17 cellular contexts compared by ENCODE assay signal in genomic region chr9:4147476-4148214, GRCh38.
DNase-seq lines count a peak whose midpoint lies in the region; ATAC-seq and TF ChIP-seq lines count a peak whose summit lies in the region.
"Had no signal": no experiment of that assay in that cellular context is flagged by ENCODE, and none has a peak within 500 bp of the region (broad histone marks: within the 10 kb centered on the region; RNA-seq: fewer than 3 reads in every experiment).

No MANE protein-coding gene starts in this region.

- peak overlapping the region; percentile 96 for H3K27ac Mint-ChIP-seq in progenitor cell of endocrine pancreas
- no peak overlapping the region for H3K27ac Mint-ChIP-seq in natural killer cell treated with Interleukin-12 subunit alpha and Interleukin-12 subunit beta and Interleukin-15 and Interleukin-18, amount 100 ng/mL, for 72 hours
- H3K27ac Mint-ChIP-seq: activated T-cell treated with anti-CD3 and anti-CD28 coated beads, Interleukin-2, amount 50 U/mL, for 24 hours; memory B cell; T-helper 17 cell had no signal

- peaks cover 2% of the 10 kb centered on the region for H3K36me3 Mint-ChIP-seq in progenitor cell of endocrine pancreas (ENCODE audit: insufficient read depth)
- H3K36me3 Mint-ChIP-seq in natural killer cell treated with Interleukin-12 subunit alpha and Interleukin-12 subunit beta and Interleukin-15 and Interleukin-18, amount 100 ng/mL, for 72 hours, result no peaks in the 10 kb centered on the region
- H3K36me3 Mint-ChIP-seq: memory B cell had no signal

- peak overlapping the region; percentile 15; the same call in 1 of the 2 replicates for H3K27ac ChIP-seq in VCaP
- H3K27ac ChIP-seq: BLaER1 treated with 17β-estradiol and CSF1 and Interleukin-3, amounts not matched to agents 10 nM and 100 nM; heart right ventricle; RWPE1 had no signal

- peaks cover 79% of the 10 kb centered on the region for H3K4me1 Mint-ChIP-seq in progenitor cell of endocrine pancreas (ENCODE audit: low read depth)
- H3K4me1 Mint-ChIP-seq in natural killer cell treated with Interleukin-12 subunit alpha and Interleukin-12 subunit beta and Interleukin-15 and Interleukin-18, amount 100 ng/mL, for 72 hours (ENCODE audit: low read depth in 2 of 2), result no peaks in the 10 kb centered on the region
- H3K4me1 Mint-ChIP-seq: T-helper 17 cell had no signal

- H3K4me3 Mint-ChIP-seq in progenitor cell of endocrine pancreas (ENCODE audit: low read depth), result peak overlapping the region; percentile 51
- H3K4me3 Mint-ChIP-seq in natural killer cell treated with Interleukin-12 subunit alpha and Interleukin-12 subunit beta and Interleukin-15 and Interleukin-18, amount 100 ng/mL, for 72 hours, result no peak overlapping the region
- H3K4me3 Mint-ChIP-seq: activated T-cell treated with anti-CD3 and anti-CD28 coated beads, Interleukin-2, amount 50 U/mL, for 24 hours; memory B cell; T-helper 17 cell had no signal

- TF ChIP-seq CTCF in VCaP (conservative IDR thresholded peaks at IDR 0.05) (no peak), progenitor cell of endocrine pancreas (IDR thresholded peaks at IDR 0.05; ENCODE audit: unreplicated experiment) (no peak)

- ATAC-seq in GM21526 (IDR thresholded peaks at IDR 0.05; ENCODE audit: low FRiP score, unreplicated experiment), result no peak
- no peak for ATAC-seq in natural killer cell treated with Interleukin-12 subunit alpha and Interleukin-12 subunit beta and Interleukin-15 and Interleukin-18, amount 100 ng/mL, for 72 hours
- no peak for ATAC-seq in HG02885 (IDR thresholded peaks at IDR 0.05; ENCODE audit: poor library complexity, unreplicated experiment)
- ATAC-seq: T-helper 17 cell had no signal

- H3K27me3 Mint-ChIP-seq in progenitor cell of endocrine pancreas, result no peaks in the 10 kb centered on the region
- H3K27me3 Mint-ChIP-seq in natural killer cell treated with Interleukin-12 subunit alpha and Interleukin-12 subunit beta and Interleukin-15 and Interleukin-18, amount 100 ng/mL, for 72 hours, result peaks cover 26 to 52% of the 10 kb centered on the region in 2 donors
- H3K27me3 Mint-ChIP-seq: activated T-cell treated with anti-CD3 and anti-CD28 coated beads, Interleukin-2, amount 50 U/mL, for 24 hours had no signal

- H3K9me3 Mint-ChIP-seq in progenitor cell of endocrine pancreas (ENCODE audit: low read depth), result no peaks in the 10 kb centered on the region
- H3K9me3 Mint-ChIP-seq in natural killer cell treated with Interleukin-12 subunit alpha and Interleukin-12 subunit beta and Interleukin-15 and Interleukin-18, amount 100 ng/mL, for 72 hours, result no peaks in the 10 kb centered on the region
- H3K9me3 Mint-ChIP-seq: activated T-cell treated with anti-CD3 and anti-CD28 coated beads, Interleukin-2, amount 50 U/mL, for 24 hours; memory B cell had no signal

- in situ Hi-C loops in Caki2 (cut with HindIII; ENCODE audit: low pct_unique_long_range_greater_than_20kb, low sequenced_read_pairs), result no loop called here

- DNase-seq in Caki2 (ENCODE audit: low read depth) (peak; percentile 95), islet precursor cell (peak; percentile 61), progenitor cell of endocrine pancreas (ENCODE audit: low spot score, unreplicated experiment) (peak; percentile 27), NCI-H524 (lab: John Stamatoyannopoulos, UW) (no peak)
- DNase-seq in natural killer cell treated with Interleukin-12 subunit alpha and Interleukin-12 subunit beta and Interleukin-15 and Interleukin-18, amount 100 ng/mL, for 72 hours (ENCODE audit: low spot score), result no peak
- DNase-seq: activated T-cell treated with anti-CD3 and anti-CD28 coated beads, Interleukin-2, amount 50 U/mL, for 24 hours; heart right ventricle; Kasumi-1; NCI-H187; NCI-H69; T-helper 17 cell had no signal

Comparison
In these comparisons a context has a peak if more than half of its experiments do, and no peak if none do; other contexts are left out.
1. DNase-seq: peak in Caki2 (single experiment), islet precursor cell (single experiment) and progenitor cell of endocrine pancreas (single experiment); none in natural killer cell treated with Interleukin-12 subunit alpha and Interleukin-12 subunit beta and Interleukin-15 and Interleukin-18, amount 100 ng/mL, for 72 hours (single experiment) and NCI-H524 (0 of 2).